Comparison of ENCODE assay signal across 21 cellular contexts in genomic region chr1:2109581-2110021, GRCh38. TPM values are rescaled to one million over a fixed set of nuclear protein-coding genes. Genes with fewer than 3 reads are reported as not detected.
DNase-seq lines count a peak whose midpoint lies in the region; ATAC-seq and TF ChIP-seq lines count a peak whose summit lies in the region.
"Had no signal": no experiment of that assay in that cellular context is flagged by ENCODE, and none has a peak within 500 bp of the region (broad histone marks: within the 10 kb centered on the region; RNA-seq: fewer than 3 reads in every experiment).

No MANE protein-coding gene starts in this region.

- H3K36me3 Mint-ChIP-seq in glutamatergic neuron (ENCODE audit: unreplicated experiment) = no peaks in the 10 kb centered on the region
- peaks cover 8% of the 10 kb centered on the region for H3K36me3 Mint-ChIP-seq in stimulated activated memory B cell treated with anti-CD40 and anti-IgM and Interleukin-4, amounts not matched to agents 10 μg/mL and 1 μg/mL and 100 μg/mL, for 72 hours

- TF ChIP-seq CTCF in RWPE2 (IDR thresholded peaks at IDR 0.05; ENCODE audit: poor library complexity, severe bottlenecking) (no peak), glutamatergic neuron (IDR thresholded peaks at IDR 0.05; ENCODE audit: partially characterized antibody, unreplicated experiment) (no peak)

- peak overlapping the region in 7 of 11 experiments; percentile 7 to 97 (median 95); a peak in 10 of 22 replicates for H3K4me2 ChIP-seq in BLaER1 treated with 17β-estradiol and CSF1 and Interleukin-3, amounts not matched to agents 10 nM and 100 nM

- H4K20me1 ChIP-seq in BLaER1 treated with 17β-estradiol and CSF1 and Interleukin-3, amounts not matched to agents 10 nM and 100 nM = peaks cover 0 to 94% (median 30%) of the 10 kb centered on the region in 11 experiments; a peak in 15 of 22 replicates

- no peaks in the 10 kb centered on the region for H3K9me3 ChIP-seq in BLaER1 treated with 17β-estradiol and CSF1 and Interleukin-3, amounts not matched to agents 10 nM and 100 nM (replicated peaks in 1 of 11)
- H3K9me3 ChIP-seq in RWPE2 (ENCODE audit: severe bottlenecking) = no peaks in the 10 kb centered on the region

- H3K9ac ChIP-seq in BLaER1 treated with 17β-estradiol and CSF1 and Interleukin-3, amounts not matched to agents 10 nM and 100 nM = no peak overlapping the region

- H3K4me1 ChIP-seq in BLaER1 treated with 17β-estradiol and CSF1 and Interleukin-3, amounts not matched to agents 10 nM and 100 nM = peaks cover 62 to 97% (median 92%) of the 10 kb centered on the region in 10 experiments
- no peaks in the 10 kb centered on the region for H3K4me1 ChIP-seq in RWPE2 (ENCODE audit: insufficient read depth, poor library complexity, severe bottlenecking)

- H3K36me3 ChIP-seq in BLaER1 treated with 17β-estradiol and CSF1 and Interleukin-3, amounts not matched to agents 10 nM and 100 nM = 0 out of 22 replicates have a peak, but pooled peaks cover 0 to 3% (median 0%) of the 10 kb centered on the region in 11 experiments
- H3K36me3 ChIP-seq in RWPE2 (ENCODE audit: low read depth) = no peaks in the 10 kb centered on the region

- no peak overlapping the region for H3K4me3 Mint-ChIP-seq in glutamatergic neuron (ENCODE audit: unreplicated experiment)
- H3K4me3 Mint-ChIP-seq in stimulated activated memory B cell treated with anti-CD40 and anti-IgM and Interleukin-4, amounts not matched to agents 10 μg/mL and 1 μg/mL and 100 μg/mL, for 72 hours = no peak overlapping the region
- H3K4me3 Mint-ChIP-seq: CD8-positive, alpha-beta memory T cell had no signal

- peaks cover 0 to 35% (median 4%) of the 10 kb centered on the region in 11 experiments; a peak in 14 of 22 replicates for H3K27me3 ChIP-seq in BLaER1 treated with 17β-estradiol and CSF1 and Interleukin-3, amounts not matched to agents 10 nM and 100 nM
- no peaks in the 10 kb centered on the region for H3K27me3 ChIP-seq in RWPE2 (ENCODE audit: insufficient read depth, poor library complexity, severe bottlenecking)

- peaks cover 11% of the 10 kb centered on the region for H3K27me3 Mint-ChIP-seq in glutamatergic neuron (ENCODE audit: unreplicated experiment)
- H3K27me3 Mint-ChIP-seq in stimulated activated memory B cell treated with anti-CD40 and anti-IgM and Interleukin-4, amounts not matched to agents 10 μg/mL and 1 μg/mL and 100 μg/mL, for 72 hours = no peaks in the 10 kb centered on the region
- H3K27me3 Mint-ChIP-seq: CD8-positive, alpha-beta memory T cell had no signal

- peaks cover 12% of the 10 kb centered on the region for H3K4me1 Mint-ChIP-seq in glutamatergic neuron (ENCODE audit: low read depth, unreplicated experiment)
- peaks cover 24% of the 10 kb centered on the region for H3K4me1 Mint-ChIP-seq in stimulated activated memory B cell treated with anti-CD40 and anti-IgM and Interleukin-4, amounts not matched to agents 10 μg/mL and 1 μg/mL and 100 μg/mL, for 72 hours

- H3K27ac ChIP-seq in BLaER1 treated with 17β-estradiol and CSF1 and Interleukin-3, amounts not matched to agents 10 nM and 100 nM = no peak overlapping the region
- H3K27ac ChIP-seq in RWPE2 (ENCODE audit: poor library complexity, severe bottlenecking) = no peak overlapping the region

- H3K4me3 ChIP-seq in BLaER1 treated with 17β-estradiol and CSF1 and Interleukin-3, amounts not matched to agents 10 nM and 100 nM = no peak overlapping the region
- no peak overlapping the region for H3K4me3 ChIP-seq in RWPE2 (ENCODE audit: severe bottlenecking)

- DNase-seq in RWPE2 (ENCODE audit: low spot score) (peak; percentile 53), glutamatergic neuron (peak; percentile 13), activated T-cell treated with anti-CD3 and anti-CD28 coated beads for 4 hours (no peak), NCI-H1930 (lab: John Stamatoyannopoulos, UW) (no peak), NCI-H345 (lab: John Stamatoyannopoulos, UW) (no peak)
- DNase-seq: C1 segment of cervical spinal cord; Calu3; CD8-positive, alpha-beta memory T cell; DMS153; IMR-90; MV-4-11; NCI-H1105 treated with DMSO at 0.1 percent for 48 hours; NCI-H1694; NCI-H2081 treated with DMSO at 0.1 percent for 48 hours; NCI-H2171 treated with DMSO at 0.1 percent for 48 hours; NCI-H446; NCI-H526; OCI-M1; SHP77 had no signal

- ATAC-seq in RWPE2 (ENCODE audit: low read depth) = no peak
- ATAC-seq in stimulated activated memory B cell treated with anti-CD40 and anti-IgM and Interleukin-4, amounts not matched to agents 10 μg/mL and 1 μg/mL and 100 μg/mL, for 72 hours = no peak

- H3K9me3 Mint-ChIP-seq in glutamatergic neuron (ENCODE audit: unreplicated experiment) = peaks cover 7% of the 10 kb centered on the region
- no peaks in the 10 kb centered on the region for H3K9me3 Mint-ChIP-seq in stimulated activated memory B cell treated with anti-CD40 and anti-IgM and Interleukin-4, amounts not matched to agents 10 μg/mL and 1 μg/mL and 100 μg/mL, for 72 hours
- H3K9me3 Mint-ChIP-seq: CD8-positive, alpha-beta memory T cell had no signal

- H3K27ac Mint-ChIP-seq in glutamatergic neuron (ENCODE audit: unreplicated experiment) = no peak overlapping the region
- H3K27ac Mint-ChIP-seq in stimulated activated memory B cell treated with anti-CD40 and anti-IgM and Interleukin-4, amounts not matched to agents 10 μg/mL and 1 μg/mL and 100 μg/mL, for 72 hours = peak overlapping the region; percentile 32

RNA-seq across cellular contexts. Expression of gene PRKCZ, which starts 59.4 kb away (rescaled TPM):
- 120 TPM for total RNA-seq in glutamatergic neuron (ENCODE audit: unreplicated experiment)

Comparison
In these comparisons a context has a peak if more than half of its experiments do, and no peak if none do; other contexts are left out.
1. DNase-seq: peak in RWPE2 (single experiment) and glutamatergic neuron (single experiment); none in activated T-cell treated with anti-CD3 and anti-CD28 coated beads for 4 hours (single experiment), NCI-H1930 (0 of 2) and NCI-H345 (single experiment).